9 cellular contexts compared by ENCODE assay signal in genomic region chr14:34220921-34221320, GRCh38.
DNase-seq lines count a peak whose midpoint lies in the region; ATAC-seq and TF ChIP-seq lines count a peak whose summit lies in the region.
"Had no signal": no experiment of that assay in that cellular context is flagged by ENCODE, and none has a peak within 500 bp of the region (broad histone marks: within the 10 kb centered on the region; RNA-seq: fewer than 3 reads in every experiment).

No MANE protein-coding gene starts in this region.

- H3K36me3 ChIP-seq in SK-N-SH (replicated peaks in 1 of 2; ENCODE audit: control insufficient read depth in 1 of 2, insufficient read depth in 2 of 2, low read length in 1 of 2) = no peaks in the 10 kb centered on the region
- H3K36me3 ChIP-seq: ovary had no signal

- no peak overlapping the region for H3K27ac ChIP-seq in SK-N-SH (ENCODE audit: low read depth in 2 of 2, low read length in 1 of 2)
- H3K27ac ChIP-seq in RWPE1 = no peak overlapping the region
- H3K27ac ChIP-seq: ovary had no signal

- H3K4me1 Mint-ChIP-seq in activated T-helper 1 cell treated with anti-CD3 and anti-CD28 coated beads, Interleukin-12 subunit alpha, Interleukin-12 subunit beta, Interleukin-2, Interleukin-4 antibody, amounts not matched to agents 30 ng/mL and 10 ng/mL and 1 ng/mL, durations not matched to agents 14 hours and 24 hours and 36 hours (ENCODE audit: low read depth) = peaks cover 16% of the 10 kb centered on the region
- H3K4me1 Mint-ChIP-seq in endothelial cell (ENCODE audit: unreplicated experiment) = peaks cover 5% of the 10 kb centered on the region

- peak overlapping the region; percentile 48 for H3K4me3 Mint-ChIP-seq in activated T-helper 1 cell treated with anti-CD3 and anti-CD28 coated beads, Interleukin-12 subunit alpha, Interleukin-12 subunit beta, Interleukin-2, Interleukin-4 antibody, amounts not matched to agents 30 ng/mL and 10 ng/mL and 1 ng/mL, durations not matched to agents 14 hours and 24 hours and 36 hours
- no peak overlapping the region for H3K4me3 Mint-ChIP-seq in endothelial cell (ENCODE audit: unreplicated experiment)

- no peak overlapping the region for H3K4me3 ChIP-seq in SK-N-SH (ENCODE audit: low read depth in 2 of 2, low read length in 1 of 2)
- H3K4me3 ChIP-seq: ovary had no signal

- intact Hi-C loops in activated T-helper 1 cell treated with anti-CD3 and anti-CD28 coated beads, Interleukin-12 subunit alpha, Interleukin-12 subunit beta, Interleukin-2, Interleukin-4 antibody, amounts not matched to agents 30 ng/mL and 10 ng/mL and 1 ng/mL, durations not matched to agents 14 hours and 24 hours and 36 hours (cut with micrococcal nuclease) = no loop called here

- no peaks in the 10 kb centered on the region for H3K36me3 Mint-ChIP-seq in activated T-helper 1 cell treated with anti-CD3 and anti-CD28 coated beads, Interleukin-12 subunit alpha, Interleukin-12 subunit beta, Interleukin-2, Interleukin-4 antibody, amounts not matched to agents 30 ng/mL and 10 ng/mL and 1 ng/mL, durations not matched to agents 14 hours and 24 hours and 36 hours (ENCODE audit: low read depth)
- no peaks in the 10 kb centered on the region for H3K36me3 Mint-ChIP-seq in endothelial cell (ENCODE audit: low read depth, unreplicated experiment)

- H3K27me3 ChIP-seq in SK-N-SH (ENCODE audit: insufficient read depth) = peaks cover 11% of the 10 kb centered on the region; the same call in 1 of the 2 replicates
- H3K27me3 ChIP-seq: ovary had no signal

- peak overlapping the region; percentile 78 for H3K27ac Mint-ChIP-seq in activated T-helper 1 cell treated with anti-CD3 and anti-CD28 coated beads, Interleukin-12 subunit alpha, Interleukin-12 subunit beta, Interleukin-2, Interleukin-4 antibody, amounts not matched to agents 30 ng/mL and 10 ng/mL and 1 ng/mL, durations not matched to agents 14 hours and 24 hours and 36 hours
- H3K27ac Mint-ChIP-seq in endothelial cell (ENCODE audit: unreplicated experiment) = no peak overlapping the region

- no peak overlapping the region for H2AFZ ChIP-seq in SK-N-SH (ENCODE audit: low read depth)

- no peaks in the 10 kb centered on the region for H3K9me3 ChIP-seq in SK-N-SH
- H3K9me3 ChIP-seq: ovary had no signal

- H3F3A ChIP-seq in SK-N-SH (replicated peaks; ENCODE audit: insufficient read depth) = no peaks in the 10 kb centered on the region

- no peak for DNase-seq in activated T-helper 1 cell treated with anti-CD3 and anti-CD28 coated beads, Interleukin-12 subunit alpha, Interleukin-12 subunit beta, Interleukin-2, Interleukin-4 antibody, amounts not matched to agents 30 ng/mL and 10 ng/mL and 1 ng/mL, durations not matched to agents 14 hours and 24 hours and 36 hours (ENCODE audit: low spot score)
- DNase-seq in SK-N-SH (no peak), RWPE1 (ENCODE audit: low spot score) (no peak), endothelial cell (ENCODE audit: low spot score) (no peak)
- DNase-seq: ovary had no signal

- no peak for TF ChIP-seq RAD21 in SK-N-SH (IDR thresholded peaks at IDR 0.05; ENCODE audit: low read length)

- no peaks in the 10 kb centered on the region for H3K9me2 ChIP-seq in SK-N-SH

- H3K9me3 Mint-ChIP-seq in activated T-helper 1 cell treated with anti-CD3 and anti-CD28 coated beads, Interleukin-12 subunit alpha, Interleukin-12 subunit beta, Interleukin-2, Interleukin-4 antibody, amounts not matched to agents 30 ng/mL and 10 ng/mL and 1 ng/mL, durations not matched to agents 14 hours and 24 hours and 36 hours = no peaks in the 10 kb centered on the region
- H3K9me3 Mint-ChIP-seq in endothelial cell (ENCODE audit: unreplicated experiment) = no peaks in the 10 kb centered on the region

- WGBS in SK-N-SH (ENCODE audit: low lambda C conversion rate) = 86% methylated on average over 7 of the region's 7 CpGs

- no peaks in the 10 kb centered on the region for H3K79me2 ChIP-seq in SK-N-SH (ENCODE audit: insufficient read depth)

- H3K9ac ChIP-seq in SK-N-SH = no peak overlapping the region

- ATAC-seq in GM18511 (IDR thresholded peaks at IDR 0.05; ENCODE audit: unreplicated experiment) (peak; percentile 97), GM21390 (IDR thresholded peaks at IDR 0.05; ENCODE audit: unreplicated experiment) (peak; percentile 83), HG03354 (IDR thresholded peaks at IDR 0.05; ENCODE audit: poor library complexity, severe bottlenecking, unreplicated experiment) (peak; percentile 90), SK-N-SH treated with all-trans-retinoic acid at 6 μM for 48 hours (no peak)

- H3K4me1 ChIP-seq in SK-N-SH (ENCODE audit: control insufficient read depth in 1 of 2, insufficient read depth in 2 of 2, low read depth in 1 of 2, low read length in 1 of 2) = no peaks in the 10 kb centered on the region

- peaks cover 18% of the 10 kb centered on the region for H3K27me3 Mint-ChIP-seq in activated T-helper 1 cell treated with anti-CD3 and anti-CD28 coated beads, Interleukin-12 subunit alpha, Interleukin-12 subunit beta, Interleukin-2, Interleukin-4 antibody, amounts not matched to agents 30 ng/mL and 10 ng/mL and 1 ng/mL, durations not matched to agents 14 hours and 24 hours and 36 hours (ENCODE audit: insufficient read depth)
- peaks cover 1% of the 10 kb centered on the region for H3K27me3 Mint-ChIP-seq in endothelial cell (ENCODE audit: unreplicated experiment)

- POLR2A ChIA-PET in SK-N-SH (lab: Yijun Ruan, JAX) (no interaction called here), RWPE1 (lab: Yijun Ruan, JAX; ENCODE audit: low non-redundant PET) (no interaction called here)

- H4K20me1 ChIP-seq in SK-N-SH (ENCODE audit: insufficient read depth) = no peaks in the 10 kb centered on the region

- no peak for TF ChIP-seq CTCF in SK-N-SH (IDR thresholded peaks at IDR 0.05)
- no peak for TF ChIP-seq CTCF in RWPE1 (conservative IDR thresholded peaks at IDR 0.05; ENCODE audit: low read depth)
- no peak for TF ChIP-seq CTCF in endothelial cell (IDR thresholded peaks at IDR 0.05; ENCODE audit: unreplicated experiment)

- CTCF ChIA-PET in SK-N-SH (lab: Yijun Ruan, JAX) = interaction anchor here (0.8 kb wide), 1 partner anchor 372 kb away, joined by 3 read pairs; no protein-coding TSS in a partner anchor
- CTCF ChIA-PET in RWPE1 (lab: Yijun Ruan, JAX) = no interaction called here

- H3K4me2 ChIP-seq in SK-N-SH = no peak overlapping the region

- no peak for TF ChIP-seq EP300 in SK-N-SH (IDR thresholded peaks at IDR 0.05; ENCODE audit: borderline replicate concordance in 1 of 2, low read depth in 1 of 2, low read length in 1 of 2)

TF ChIP-seq in SK-N-SH, 30 proteins besides CTCF, POLR2A, EP300 and RAD21 (continues in another document):
- no peak for TF ChIP-seq MEF2A (IDR thresholded peaks at IDR 0.05; ENCODE audit: borderline replicate concordance, low read depth)
- no peak for TF ChIP-seq TCF12 (IDR thresholded peaks at IDR 0.05)
- TF ChIP-seq GABPA (IDR thresholded peaks at IDR 0.05; ENCODE audit: low read depth) = no peak
- no peak for TF ChIP-seq EZH2phosphoT487 (IDR thresholded peaks at IDR 0.05; ENCODE audit: borderline replicate concordance, low read depth)
- TF ChIP-seq RFX5 (IDR thresholded peaks at IDR 0.05; ENCODE audit: low read length) = no peak
- TF ChIP-seq TEAD4 (IDR thresholded peaks at IDR 0.05; ENCODE audit: borderline replicate concordance, insufficient read depth) = no peak
- TF ChIP-seq MXI1 (IDR thresholded peaks at IDR 0.05; ENCODE audit: low read depth, low read length) = no peak
- TF ChIP-seq TAF1 (IDR thresholded peaks at IDR 0.05; ENCODE audit: borderline replicate concordance, low read depth, low read length) = no peak
- no peak for TF ChIP-seq MAX (IDR thresholded peaks at IDR 0.05; ENCODE audit: low read depth)

TF ChIP-seq in SK-N-SH treated with all-trans-retinoic acid at 6 μM for 48 hours, 23 proteins besides CTCF, POLR2A, EP300 and RAD21:
- TF ChIP-seq ZFP3 (CRISPR knock-in tag; IDR thresholded peaks at IDR 0.05) = no peak
- TF ChIP-seq ZNF565 (CRISPR knock-in tag; conservative IDR thresholded peaks at IDR 0.05; ENCODE audit: low read depth) = no peak
- TF ChIP-seq ISL1 (CRISPR knock-in tag; IDR thresholded peaks at IDR 0.05) = no peak
- no peak for TF ChIP-seq TCF4 (CRISPR knock-in tag; IDR thresholded peaks at IDR 0.05; ENCODE audit: borderline replicate concordance)
- TF ChIP-seq ZC3H10 (CRISPR knock-in tag; IDR thresholded peaks at IDR 0.05) = no peak
